Comparison of ENCODE assay signal across 1 cellular context in genomic region chr11:44733877-44734276, GRCh38.
A peak's percentile ranks its signal among the peaks of the same experiment; 100 is the strongest.
TF ChIP-seq lines count a peak whose summit lies in the region.

No MANE protein-coding gene starts in this region.

TF ChIP-seq in HepG2, 621 proteins besides CTCF, POLR2A, EP300 and RAD21:
- TF ChIP-seq MNT (IDR thresholded peaks at IDR 0.05) (peak; percentile 13; the same call in 1 of the 2 replicates), IRX3 (CRISPR knock-in tag; IDR thresholded peaks at IDR 0.05; ENCODE audit: borderline replicate concordance, low read depth) (no peak)
